ENCODE assay signal across 28 cellular contexts in the genomic region with DNA sequence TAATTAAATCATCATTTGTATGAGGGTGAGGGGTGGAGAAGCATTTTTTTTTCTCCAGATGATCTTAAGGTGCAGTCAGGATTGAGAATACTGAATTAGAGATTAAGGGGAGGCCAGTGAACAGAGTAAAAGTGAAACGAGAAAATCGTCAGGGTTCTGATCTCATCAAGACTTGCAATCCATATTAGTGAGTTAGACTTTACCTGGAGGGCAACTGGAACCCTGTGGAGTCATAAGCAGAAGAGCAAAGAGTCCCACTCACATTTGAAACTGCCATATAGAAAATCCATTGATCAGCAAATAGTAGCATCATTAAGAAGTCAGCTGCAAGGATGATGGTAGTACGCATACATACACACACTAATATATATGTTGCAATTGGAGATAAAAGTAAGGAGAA.
"Had no signal": no experiment of that assay in that cellular context is flagged by ENCODE, and none has a peak within 500 bp of the region (broad histone marks: within the 10 kb centered on the region; RNA-seq: fewer than 3 reads in every experiment).

No MANE protein-coding gene starts in this region.

- DNase-seq: cortex of kidney; effector memory CD8-positive, alpha-beta T cell; foreskin fibroblast; heart left ventricle; left cardiac atrium; left lung; mesendoderm; midbrain; naive thymus-derived CD4-positive, alpha-beta T cell; right lobe of liver; small intestine; stimulated activated CD4-positive, alpha-beta T cell treated with anti-CD3 and anti-CD28 coated beads, Interleukin-15, amount 100 ng/mL, for 24 hours; stimulated activated CD4-positive, alpha-beta T cell treated with anti-CD3 and anti-CD28 coated beads, Interleukin-4, amount 100 ng/mL, for 1 hour; stimulated activated CD8-positive, alpha-beta memory T cell treated with anti-CD3 and anti-CD28 coated beads, Interleukin-4, amount 100 ng/mL, for 48 hours; stimulated activated naive CD4-positive, alpha-beta T cell; stimulated activated naive CD8-positive, alpha-beta T cell treated with anti-CD3 and anti-CD28 coated beads, Interleukin-15, amount 100 ng/mL, for 72 hours; transverse colon; upper lobe of right lung; uterus had no signal

- H3K4me2 ChIP-seq: hepatocyte, neural progenitor cell had no signal

- H3K36me3 Mint-ChIP-seq: naive thymus-derived CD4-positive, alpha-beta T cell; neural progenitor cell had no signal

- H3K36me3 ChIP-seq: gastroesophageal sphincter, heart left ventricle, left lung, neural progenitor cell, right lobe of liver, suprapubic skin, transverse colon, upper lobe of right lung, uterus had no signal

- H3K27me3 ChIP-seq: gastroesophageal sphincter, heart left ventricle, hepatocyte, left lung, neural progenitor cell, right lobe of liver, suprapubic skin, transverse colon, upper lobe of right lung, uterus had no signal

- H3K27ac ChIP-seq: gastroesophageal sphincter, heart left ventricle, hepatocyte, left lung, neural progenitor cell, parathyroid adenoma, right lobe of liver, suprapubic skin, transverse colon, upper lobe of right lung, uterus had no signal

- H3K4me3 ChIP-seq: gastroesophageal sphincter, heart left ventricle, hepatocyte, left lung, neural progenitor cell, right lobe of liver, suprapubic skin, transverse colon, upper lobe of right lung, uterus had no signal

- H3K9me3 ChIP-seq: right lobe of liver, suprapubic skin, transverse colon, upper lobe of right lung, uterus had no signal

- H3K4me1 ChIP-seq: gastroesophageal sphincter, heart left ventricle, left lung, parathyroid adenoma, right lobe of liver, transverse colon, upper lobe of right lung, uterus had no signal

- H3K27ac Mint-ChIP-seq: effector memory CD8-positive, alpha-beta T cell; naive thymus-derived CD4-positive, alpha-beta T cell; nephron; neural progenitor cell; progenitor cell of endocrine pancreas had no signal

- H2AFZ ChIP-seq: hepatocyte, neural progenitor cell, parathyroid adenoma had no signal

- ATAC-seq: effector memory CD8-positive, alpha-beta T cell; esophagus mucosa; gastroesophageal sphincter; heart left ventricle; left cardiac atrium; left lung; naive thymus-derived CD4-positive, alpha-beta T cell; right lobe of liver; stimulated activated naive CD8-positive, alpha-beta T cell treated with anti-CD3 and anti-CD28 coated beads, Interleukin-15, amount 100 ng/mL, for 72 hours; upper lobe of right lung had no signal

- H3K79me2 ChIP-seq: hepatocyte, parathyroid adenoma had no signal

- H3K9ac ChIP-seq: neural progenitor cell, parathyroid adenoma had no signal

- H3K4me1 Mint-ChIP-seq: naive thymus-derived CD4-positive, alpha-beta T cell; nephron; neural progenitor cell; stimulated activated naive CD8-positive, alpha-beta T cell treated with anti-CD3 and anti-CD28 coated beads, Interleukin-15, amount 100 ng/mL, for 72 hours had no signal

- H3K4me3 Mint-ChIP-seq: effector memory CD8-positive, alpha-beta T cell; naive thymus-derived CD4-positive, alpha-beta T cell; nephron; neural progenitor cell; stimulated activated naive CD8-positive, alpha-beta T cell treated with anti-CD3 and anti-CD28 coated beads, Interleukin-15, amount 100 ng/mL, for 72 hours had no signal

- H3K27me3 Mint-ChIP-seq: stimulated activated naive CD8-positive, alpha-beta T cell treated with anti-CD3 and anti-CD28 coated beads, Interleukin-15, amount 100 ng/mL, for 72 hours had no signal

- FAIRE-seq: endometrium, small intestine had no signal

- H3K9me3 Mint-ChIP-seq: neural progenitor cell had no signal
